20 cellular contexts compared by ENCODE assay signal in the genomic region with DNA sequence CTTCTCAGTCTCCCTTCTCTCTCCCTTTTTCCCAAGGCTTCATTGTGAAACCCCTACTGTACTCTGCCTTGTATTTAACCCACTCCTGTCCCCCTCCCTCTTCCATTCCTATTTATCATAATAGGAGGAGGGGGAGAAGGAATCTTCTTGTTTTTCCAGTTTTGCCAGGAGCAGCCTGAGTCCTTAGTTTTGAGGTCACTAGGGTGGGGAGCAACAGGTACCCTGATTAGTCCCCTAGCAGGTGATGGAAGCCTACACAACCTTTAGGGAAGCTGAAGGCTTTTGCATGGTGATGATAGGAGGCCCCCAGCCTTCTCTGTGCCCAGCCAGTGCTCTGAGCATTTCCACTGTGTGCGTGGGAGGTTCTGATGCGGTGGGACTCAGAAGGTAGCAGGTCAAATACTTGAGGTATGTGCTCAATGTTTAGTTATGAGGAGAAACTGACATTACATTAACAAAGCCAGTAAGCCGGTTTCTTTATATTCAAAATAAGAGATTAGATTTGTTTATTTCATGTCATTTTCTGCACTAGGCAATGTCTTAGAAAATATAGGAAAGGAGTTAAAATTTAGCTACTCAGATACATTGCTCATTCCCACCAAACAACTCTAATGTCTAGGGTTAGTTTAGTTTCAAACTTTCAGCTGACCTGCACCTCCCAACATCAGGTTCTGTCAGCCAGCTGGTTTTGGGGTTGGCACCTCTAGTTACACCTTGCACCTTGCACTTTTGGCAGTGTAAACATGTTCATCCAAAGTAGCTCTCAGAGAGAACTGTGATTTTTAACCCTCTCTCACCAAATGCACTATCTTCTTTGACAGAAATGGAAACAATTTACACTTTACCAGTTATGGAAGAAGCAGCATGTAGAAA. TPM values are rescaled to one million over a fixed set of nuclear protein-coding genes. Genes with fewer than 3 reads are reported as not detected.
A peak's percentile ranks its signal among the peaks of the same experiment; 100 is the strongest.
DNase-seq lines count a peak whose midpoint lies in the region; ATAC-seq and TF ChIP-seq lines count a peak whose summit lies in the region.
"Had no signal": no experiment of that assay in that cellular context is flagged by ENCODE, and none has a peak within 500 bp of the region (broad histone marks: within the 10 kb centered on the region; RNA-seq: fewer than 3 reads in every experiment).

No MANE protein-coding gene starts in this region.

- peaks cover 20% of the 10 kb centered on the region for H3K4me1 ChIP-seq in right cardiac atrium (ENCODE audit: control insufficient read depth, insufficient read depth, low read length)
- peaks cover 43% of the 10 kb centered on the region for H3K4me1 ChIP-seq in osteoblast (ENCODE audit: insufficient read depth, low read length)
- H3K4me1 ChIP-seq in urinary bladder (ENCODE audit: insufficient read depth), result no peaks in the 10 kb centered on the region
- H3K4me1 ChIP-seq: BLaER1 treated with 17β-estradiol and CSF1 and Interleukin-3, amounts not matched to agents 10 nM and 100 nM; SJCRH30 had no signal

- no peak overlapping the region for H2AFZ ChIP-seq in osteoblast (ENCODE audit: low read length)

- H3K27ac ChIP-seq in right cardiac atrium (ENCODE audit: low read length), result peak overlapping the region; percentile 73
- peak overlapping the region; percentile 62 for H3K27ac ChIP-seq in osteoblast (ENCODE audit: low read depth, low read length)
- H3K27ac ChIP-seq in urinary bladder (ENCODE audit: low read depth), result peak overlapping the region; percentile 65
- H3K27ac ChIP-seq: BLaER1 treated with 17β-estradiol and CSF1 and Interleukin-3, amounts not matched to agents 10 nM and 100 nM; SJCRH30 had no signal

- H3K9me3 ChIP-seq in right cardiac atrium (ENCODE audit: control insufficient read depth, low read length), result no peaks in the 10 kb centered on the region
- H3K9me3 ChIP-seq in osteoblast (ENCODE audit: low read depth, low read length), result no peaks in the 10 kb centered on the region
- H3K9me3 ChIP-seq: BLaER1 treated with 17β-estradiol and CSF1 and Interleukin-3, amounts not matched to agents 10 nM and 100 nM; mucosa of descending colon; SJCRH30 had no signal

- peaks cover 95% of the 10 kb centered on the region for H3K79me2 ChIP-seq in osteoblast (ENCODE audit: insufficient read depth, low read length)

- intact Hi-C loops in right cardiac atrium (cut with DNase I), result no loop called here

- no peaks in the 10 kb centered on the region for H3K4me1 Mint-ChIP-seq in stimulated activated naive B cell treated with anti-CD40 and anti-IgM and Interleukin-4, amounts not matched to agents 10 μg/mL and 1 μg/mL and 100 μg/mL, for 72 hours

- no peaks in the 10 kb centered on the region for H3K9me3 Mint-ChIP-seq in stimulated activated naive B cell treated with anti-CD40 and anti-IgM and Interleukin-4, amounts not matched to agents 10 μg/mL and 1 μg/mL and 100 μg/mL, for 72 hours
- H3K9me3 Mint-ChIP-seq: T-helper 2 cell treated with Interferon-gamma antibody and Interleukin-4, amounts not matched to agents 5 μg/mL and 100 μg/mL, for 36 hours had no signal

- H3K27me3 ChIP-seq in right cardiac atrium (ENCODE audit: control insufficient read depth, insufficient read depth) (no peaks in the 10 kb centered on the region), osteoblast (ENCODE audit: insufficient read depth, low read length) (no peaks in the 10 kb centered on the region)
- H3K27me3 ChIP-seq: BLaER1 treated with 17β-estradiol and CSF1 and Interleukin-3, amounts not matched to agents 10 nM and 100 nM; SJCRH30 had no signal

- H4K20me1 ChIP-seq in osteoblast (ENCODE audit: insufficient read depth, low read length), result peaks cover 59% of the 10 kb centered on the region
- H4K20me1 ChIP-seq: BLaER1 treated with 17β-estradiol and CSF1 and Interleukin-3, amounts not matched to agents 10 nM and 100 nM had no signal

- 89% methylated on average over 3 of the region's 3 CpGs for WGBS in right cardiac atrium
- WGBS in urinary bladder, result 44% methylated on average over 3 of the region's 3 CpGs

- DNase-seq in amniotic epithelial cell (ENCODE audit: low read depth) (peak; percentile 89), right cardiac atrium (no peak), osteoblast (ENCODE audit: insufficient read length, low spot score, missing footprints) (no peak)
- no peak for DNase-seq in effector CD8-positive, alpha-beta T cell (lab: John Stamatoyannopoulos, UW)
- DNase-seq in stimulated activated naive B cell treated with anti-CD40 and anti-IgM and Interleukin-4, amounts not matched to agents 10 μg/mL and 1 μg/mL and 100 μg/mL, for 72 hours, result no peak
- DNase-seq: activated CD4-positive, CD25-positive, alpha-beta regulatory T cell treated with anti-CD3 and anti-CD28 coated beads, Interleukin-2, amount 50 U/mL, for 72 hours; activated CD8-positive, alpha-beta memory T cell treated with anti-CD3 and anti-CD28 coated beads, Interleukin-2, amount 50 U/mL, for 4 hours; activated gamma-delta T cell treated with Interleukin-2 at 50 U/mL for 16 hours; DMS53; kidney; mucosa of descending colon; NCI-H2081; NCI-H524 treated with DMSO at 0.1 percent for 48 hours; SJCRH30; stimulated activated CD4-positive, alpha-beta T cell treated with anti-CD3 and anti-CD28 coated beads, Interleukin-15, amount 100 ng/mL, for 24 hours had no signal

- H3K4me3 ChIP-seq in right cardiac atrium (ENCODE audit: low read length), result no peak overlapping the region
- no peak overlapping the region for H3K4me3 ChIP-seq in osteoblast (ENCODE audit: insufficient read depth, low read length)
- H3K4me3 ChIP-seq in urinary bladder (ENCODE audit: low read depth, low read length), result no peak overlapping the region
- H3K4me3 ChIP-seq: BLaER1 treated with 17β-estradiol and CSF1 and Interleukin-3, amounts not matched to agents 10 nM and 100 nM; mucosa of descending colon; SJCRH30 had no signal

- no peak for TF ChIP-seq CTCF in osteoblast (IDR thresholded peaks at IDR 0.05; ENCODE audit: extremely low read depth, low read depth, low read length)

- H3K27ac Mint-ChIP-seq in stimulated activated naive B cell treated with anti-CD40 and anti-IgM and Interleukin-4, amounts not matched to agents 10 μg/mL and 1 μg/mL and 100 μg/mL, for 72 hours, result no peak overlapping the region
- H3K27ac Mint-ChIP-seq: T-helper 2 cell treated with Interferon-gamma antibody and Interleukin-4, amounts not matched to agents 5 μg/mL and 100 μg/mL, for 36 hours had no signal

- no peak overlapping the region for H3K4me3 Mint-ChIP-seq in stimulated activated naive B cell treated with anti-CD40 and anti-IgM and Interleukin-4, amounts not matched to agents 10 μg/mL and 1 μg/mL and 100 μg/mL, for 72 hours
- H3K4me3 Mint-ChIP-seq: T-helper 2 cell treated with Interferon-gamma antibody and Interleukin-4, amounts not matched to agents 5 μg/mL and 100 μg/mL, for 36 hours had no signal

- peak overlapping the region; percentile 50 for H3K4me2 ChIP-seq in osteoblast (ENCODE audit: insufficient read depth, low read length)
- H3K4me2 ChIP-seq: BLaER1 treated with 17β-estradiol and CSF1 and Interleukin-3, amounts not matched to agents 10 nM and 100 nM had no signal

- H3K27me3 Mint-ChIP-seq in stimulated activated naive B cell treated with anti-CD40 and anti-IgM and Interleukin-4, amounts not matched to agents 10 μg/mL and 1 μg/mL and 100 μg/mL, for 72 hours, result peaks cover 0 to 10% of the 10 kb centered on the region in 2 donors

- ATAC-seq in right cardiac atrium (no peak), esophagus mucosa (no peak)
- no peak for ATAC-seq in stimulated activated naive B cell treated with anti-CD40 and anti-IgM and Interleukin-4, amounts not matched to agents 10 μg/mL and 1 μg/mL and 100 μg/mL, for 72 hours (replicated peaks)
- ATAC-seq: mucosa of descending colon had no signal

- H3K36me3 Mint-ChIP-seq in stimulated activated naive B cell treated with anti-CD40 and anti-IgM and Interleukin-4, amounts not matched to agents 10 μg/mL and 1 μg/mL and 100 μg/mL, for 72 hours, result no peaks in the 10 kb centered on the region

- peaks cover 7% of the 10 kb centered on the region for H3K36me3 ChIP-seq in osteoblast (ENCODE audit: insufficient read depth, low read length)
- H3K36me3 ChIP-seq in urinary bladder (ENCODE audit: insufficient read depth), result no peaks in the 10 kb centered on the region
- H3K36me3 ChIP-seq: BLaER1 treated with 17β-estradiol and CSF1 and Interleukin-3, amounts not matched to agents 10 nM and 100 nM; SJCRH30 had no signal

RNA-seq across cellular contexts. Expression of a gene that starts 26.0 kb away (rescaled TPM):
- total RNA-seq in right cardiac atrium (100 to 1,000 TPM in 1 of 4 donors, 10 to 100 TPM in 3; 61.4 to 116 (median 76.5) TPM), osteoblast (74.9 and 83.7 TPM in 2 replicates), urinary bladder (69.8 TPM), esophagus mucosa (28.9 TPM)
- polyA plus RNA-seq in right cardiac atrium (30.6 TPM), urinary bladder (128 TPM)
- total RNA-seq: OCI-LY7 had no signal
